In the genomic region with DNA sequence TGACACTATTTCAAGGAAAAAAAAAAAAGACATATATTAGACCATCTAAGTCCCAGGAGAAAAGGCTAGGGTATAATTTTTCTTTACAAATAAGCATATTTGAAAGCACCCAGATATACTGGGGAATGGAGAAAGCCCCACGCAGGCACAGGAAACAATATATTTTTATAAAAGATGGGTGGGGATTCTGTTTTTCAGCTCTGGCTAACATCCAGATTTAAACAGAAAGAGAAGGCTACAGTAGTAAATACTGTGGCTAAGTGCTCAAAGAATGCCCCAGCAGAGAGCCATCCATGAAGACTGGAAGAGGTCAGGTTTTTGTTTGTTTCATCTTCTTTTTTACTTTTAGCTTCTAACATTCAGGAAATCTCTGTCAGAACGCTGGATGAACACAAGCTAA, we compare ENCODE assay signal across 16 cellular contexts. TPM values are rescaled to one million over a fixed set of nuclear protein-coding genes. Genes with fewer than 3 reads are reported as not detected.
DNase-seq lines count a peak whose midpoint lies in the region; ATAC-seq and TF ChIP-seq lines count a peak whose summit lies in the region.
"Had no signal": no experiment of that assay in that cellular context is flagged by ENCODE, and none has a peak within 500 bp of the region (broad histone marks: within the 10 kb centered on the region; RNA-seq: fewer than 3 reads in every experiment).

No MANE protein-coding gene starts in this region.

- peak overlapping the region; percentile 80 for H3K27ac Mint-ChIP-seq in activated naive CD4-positive, alpha-beta T cell treated with anti-CD3 and anti-CD28 coated beads, Interleukin-2, amount 50 U/mL, for 24 hours
- H3K27ac Mint-ChIP-seq in activated naive CD4-positive, alpha-beta T cell treated with anti-CD3 and anti-CD28 coated beads, Interleukin-2, amount 10 ng/mL, durations not matched to agents 7 days and 5 days, result no peak overlapping the region
- H3K27ac Mint-ChIP-seq in CD8-positive, alpha-beta T cell, result peak overlapping the region; percentile 88
- H3K27ac Mint-ChIP-seq in central memory CD8-positive, alpha-beta T cell (ENCODE audit: low read depth), result no peak overlapping the region
- H3K27ac Mint-ChIP-seq in naive thymus-derived CD8-positive, alpha-beta T cell, result peak overlapping the region in 9 of 10 donors; percentile 16 to 93 (median 61)
- H3K27ac Mint-ChIP-seq in activated CD4-positive, alpha-beta T cell treated with anti-CD3 and anti-CD28 coated beads for 36 hours, result no peak overlapping the region
- H3K27ac Mint-ChIP-seq: HFFc6 had no signal

- no peaks in the 10 kb centered on the region for H3K27me3 Mint-ChIP-seq in activated naive CD4-positive, alpha-beta T cell treated with anti-CD3 and anti-CD28 coated beads, Interleukin-2, amount 50 U/mL, for 24 hours
- H3K27me3 Mint-ChIP-seq in activated naive CD4-positive, alpha-beta T cell treated with anti-CD3 and anti-CD28 coated beads, Interleukin-2, amount 10 ng/mL, durations not matched to agents 7 days and 5 days, result no peaks in the 10 kb centered on the region
- H3K27me3 Mint-ChIP-seq in CD8-positive, alpha-beta T cell (ENCODE audit: low read depth), result no peaks in the 10 kb centered on the region
- no peaks in the 10 kb centered on the region for H3K27me3 Mint-ChIP-seq in central memory CD8-positive, alpha-beta T cell
- H3K27me3 Mint-ChIP-seq in naive thymus-derived CD8-positive, alpha-beta T cell, result no peaks in the 10 kb centered on the region
- H3K27me3 Mint-ChIP-seq in activated CD4-positive, alpha-beta T cell treated with anti-CD3 and anti-CD28 coated beads for 36 hours, result no peaks in the 10 kb centered on the region

- no peak for ATAC-seq in CD8-positive, alpha-beta T cell
- ATAC-seq in central memory CD8-positive, alpha-beta T cell (replicated peaks; ENCODE audit: extremely low read depth, poor library complexity, severe bottlenecking), result no peak
- ATAC-seq in naive thymus-derived CD8-positive, alpha-beta T cell, result peak; percentile 50 to 80
- ATAC-seq in HG03108 (IDR thresholded peaks at IDR 0.05; ENCODE audit: unreplicated experiment), result no peak
- ATAC-seq in activated CD4-positive, alpha-beta T cell treated with anti-CD3 and anti-CD28 coated beads for 36 hours, result no peak

- H3K4me1 ChIP-seq in CD8-positive, alpha-beta T cell (ENCODE audit: insufficient read depth, low read length), result peaks cover 16% of the 10 kb centered on the region
- H3K4me1 ChIP-seq: BLaER1 treated with 17β-estradiol and CSF1 and Interleukin-3, amounts not matched to agents 10 nM and 100 nM had no signal

- peaks cover 63% of the 10 kb centered on the region for H3K4me1 Mint-ChIP-seq in activated naive CD4-positive, alpha-beta T cell treated with anti-CD3 and anti-CD28 coated beads, Interleukin-2, amount 50 U/mL, for 24 hours
- peaks cover 3% of the 10 kb centered on the region for H3K4me1 Mint-ChIP-seq in activated naive CD4-positive, alpha-beta T cell treated with anti-CD3 and anti-CD28 coated beads, Interleukin-2, amount 10 ng/mL, durations not matched to agents 7 days and 5 days
- peaks cover 51% of the 10 kb centered on the region for H3K4me1 Mint-ChIP-seq in CD8-positive, alpha-beta T cell (ENCODE audit: low read depth)
- H3K4me1 Mint-ChIP-seq in central memory CD8-positive, alpha-beta T cell, result peaks cover 31% of the 10 kb centered on the region
- peaks cover 10 to 59% (median 46%) of the 10 kb centered on the region in 4 donors for H3K4me1 Mint-ChIP-seq in naive thymus-derived CD8-positive, alpha-beta T cell
- H3K4me1 Mint-ChIP-seq in activated CD4-positive, alpha-beta T cell treated with anti-CD3 and anti-CD28 coated beads for 36 hours, result peaks cover 35% of the 10 kb centered on the region

- no peak overlapping the region for H3K27ac ChIP-seq in CD8-positive, alpha-beta T cell (ENCODE audit: low read depth, low read length)
- H3K27ac ChIP-seq: BLaER1 treated with 17β-estradiol and CSF1 and Interleukin-3, amounts not matched to agents 10 nM and 100 nM; HL-60 had no signal

- POLR2A ChIA-PET in CD8-positive, alpha-beta T cell (lab: Charles Lee), result interaction anchor here (0.8 to 1.5 kb wide), 6 partner anchors 10 to 53 kb away, joined by 3 to 6 read pairs (median 4); partner anchors contain the start of gene ZNF44
- POLR2A ChIA-PET in naive thymus-derived CD8-positive, alpha-beta T cell (lab: Charles Lee), result interaction anchor here (0.7 to 2.4 kb wide), 7 partner anchors 8 to 116 kb away, joined by 3 to 19 read pairs (median 6); partner anchors contain the start of genes ZNF136, ZNF44 and ZNF563
- POLR2A ChIA-PET in activated CD4-positive, alpha-beta T cell treated with anti-CD3 and anti-CD28 coated beads for 36 hours (lab: Charles Lee), result no interaction called here

- peaks cover 10% of the 10 kb centered on the region for H3K9me3 ChIP-seq in CD8-positive, alpha-beta T cell (ENCODE audit: low read length)

- DNase-seq in activated naive CD4-positive, alpha-beta T cell treated with anti-CD3 and anti-CD28 coated beads, Interleukin-2, amount 10 ng/mL, durations not matched to agents 7 days and 5 days, result no peak
- DNase-seq in CD8-positive, alpha-beta T cell, result no peak
- no peak for DNase-seq in central memory CD8-positive, alpha-beta T cell (ENCODE audit: low spot score in 2 of 2)
- peak in 1 of 10 donors; percentile 27 for DNase-seq in naive thymus-derived CD8-positive, alpha-beta T cell
- DNase-seq in COLO668 (lab: John Stamatoyannopoulos, UW; ENCODE audit: unreplicated experiment), result no peak
- no peak for DNase-seq in activated CD4-positive, alpha-beta T cell treated with anti-CD3 and anti-CD28 coated beads for 36 hours
- DNase-seq: 8988T; ACHN; CD8-positive, alpha-beta memory T cell; DMS 273 treated with DMSO at 0.1 percent for 48 hours; HCEC 1CT; HFFc6 had no signal

- H3K9me3 Mint-ChIP-seq in activated naive CD4-positive, alpha-beta T cell treated with anti-CD3 and anti-CD28 coated beads, Interleukin-2, amount 50 U/mL, for 24 hours, result peaks cover 15% of the 10 kb centered on the region
- H3K9me3 Mint-ChIP-seq in activated naive CD4-positive, alpha-beta T cell treated with anti-CD3 and anti-CD28 coated beads, Interleukin-2, amount 10 ng/mL, durations not matched to agents 7 days and 5 days, result peaks cover 66% of the 10 kb centered on the region
- peaks cover 25% of the 10 kb centered on the region for H3K9me3 Mint-ChIP-seq in CD8-positive, alpha-beta T cell
- peaks cover 11% of the 10 kb centered on the region for H3K9me3 Mint-ChIP-seq in central memory CD8-positive, alpha-beta T cell
- H3K9me3 Mint-ChIP-seq in naive thymus-derived CD8-positive, alpha-beta T cell, result peaks cover 12 to 74% (median 34%) of the 10 kb centered on the region in 9 donors
- peaks cover 33% of the 10 kb centered on the region for H3K9me3 Mint-ChIP-seq in activated CD4-positive, alpha-beta T cell treated with anti-CD3 and anti-CD28 coated beads for 36 hours (ENCODE audit: low read depth)

- intact Hi-C loops in CD8-positive, alpha-beta T cell (cut with DNase I, micrococcal nuclease), result no loop called here
- intact Hi-C loops in activated CD4-positive, alpha-beta T cell treated with anti-CD3 and anti-CD28 coated beads for 36 hours (cut with DNase I, micrococcal nuclease), result no loop called here

- H3K36me3 Mint-ChIP-seq in activated naive CD4-positive, alpha-beta T cell treated with anti-CD3 and anti-CD28 coated beads, Interleukin-2, amount 50 U/mL, for 24 hours, result peaks cover 40% of the 10 kb centered on the region
- peaks cover 85% of the 10 kb centered on the region for H3K36me3 Mint-ChIP-seq in activated naive CD4-positive, alpha-beta T cell treated with anti-CD3 and anti-CD28 coated beads, Interleukin-2, amount 10 ng/mL, durations not matched to agents 7 days and 5 days
- H3K36me3 Mint-ChIP-seq in CD8-positive, alpha-beta T cell, result peaks cover 55% of the 10 kb centered on the region
- peaks cover 17% of the 10 kb centered on the region for H3K36me3 Mint-ChIP-seq in central memory CD8-positive, alpha-beta T cell (ENCODE audit: insufficient read depth)
- H3K36me3 Mint-ChIP-seq in naive thymus-derived CD8-positive, alpha-beta T cell, result peaks cover 26 to 84% (median 63%) of the 10 kb centered on the region in 3 donors
- peaks cover 70% of the 10 kb centered on the region for H3K36me3 Mint-ChIP-seq in activated CD4-positive, alpha-beta T cell treated with anti-CD3 and anti-CD28 coated beads for 36 hours (ENCODE audit: low read depth)

- no peak overlapping the region for H3K4me3 ChIP-seq in CD8-positive, alpha-beta T cell (ENCODE audit: low read depth, low read length)

- no peak for TF ChIP-seq CTCF in CD8-positive, alpha-beta T cell (IDR thresholded peaks at IDR 0.05)

- no peaks in the 10 kb centered on the region for H3K27me3 ChIP-seq in CD8-positive, alpha-beta T cell (ENCODE audit: insufficient read depth, low read length)
- H3K27me3 ChIP-seq: BLaER1 treated with 17β-estradiol and CSF1 and Interleukin-3, amounts not matched to agents 10 nM and 100 nM had no signal

- CTCF ChIA-PET in activated naive CD4-positive, alpha-beta T cell treated with anti-CD3 and anti-CD28 coated beads, Interleukin-2, amount 10 ng/mL, durations not matched to agents 7 days and 5 days (lab: Charles Lee), result no interaction called here
- CTCF ChIA-PET in CD8-positive, alpha-beta T cell (lab: Charles Lee), result no interaction called here
- CTCF ChIA-PET in activated CD4-positive, alpha-beta T cell treated with anti-CD3 and anti-CD28 coated beads for 36 hours (lab: Charles Lee), result no interaction called here

- peak overlapping the region; percentile 74 for H3K4me3 Mint-ChIP-seq in activated naive CD4-positive, alpha-beta T cell treated with anti-CD3 and anti-CD28 coated beads, Interleukin-2, amount 50 U/mL, for 24 hours
- H3K4me3 Mint-ChIP-seq in activated naive CD4-positive, alpha-beta T cell treated with anti-CD3 and anti-CD28 coated beads, Interleukin-2, amount 10 ng/mL, durations not matched to agents 7 days and 5 days, result no peak overlapping the region
- H3K4me3 Mint-ChIP-seq in CD8-positive, alpha-beta T cell, result no peak overlapping the region
- H3K4me3 Mint-ChIP-seq in central memory CD8-positive, alpha-beta T cell, result peak overlapping the region; percentile 14
- H3K4me3 Mint-ChIP-seq in naive thymus-derived CD8-positive, alpha-beta T cell, result peak overlapping the region in 9 of 10 donors; percentile 12 to 73 (median 55)
- no peak overlapping the region for H3K4me3 Mint-ChIP-seq in activated CD4-positive, alpha-beta T cell treated with anti-CD3 and anti-CD28 coated beads for 36 hours
- H3K4me3 Mint-ChIP-seq: HFFc6 had no signal

- H3K36me3 ChIP-seq in CD8-positive, alpha-beta T cell (ENCODE audit: insufficient read depth, low read length), result peaks cover 8% of the 10 kb centered on the region

RNA-seq across cellular contexts. Expression of gene ZNF44, which starts 16.0 kb away (rescaled TPM):
- 10 to 100 TPM; 21.9 to 22.0 TPM for total RNA-seq in CD8-positive, alpha-beta T cell
- total RNA-seq in naive thymus-derived CD8-positive, alpha-beta T cell, result 10 to 100 TPM; 71.2 to 73.8 TPM
- polyA plus RNA-seq in naive thymus-derived CD8-positive, alpha-beta T cell, result 10 to 100 TPM; 15.4 to 23.4 (median 20.9) TPM
- total RNA-seq in activated CD4-positive, alpha-beta T cell treated with anti-CD3 and anti-CD28 coated beads for 36 hours, result 1 to 10 TPM; 7.3 to 8.1 TPM

RNA-seq across cellular contexts. Expression of gene ZNF563, which starts 54.7 kb away (rescaled TPM):
- 1 to 10 TPM; 2.2 to 2.5 TPM for total RNA-seq in CD8-positive, alpha-beta T cell
- 10 to 100 TPM; 18.0 to 18.6 TPM for total RNA-seq in naive thymus-derived CD8-positive, alpha-beta T cell
- polyA plus RNA-seq in naive thymus-derived CD8-positive, alpha-beta T cell, result 1 to 10 TPM; 3.4 to 6.2 (median 4.3) TPM
- total RNA-seq in activated CD4-positive, alpha-beta T cell treated with anti-CD3 and anti-CD28 coated beads for 36 hours, result 1 to 10 TPM; 6.6 to 6.7 TPM

Comparison
In these comparisons a context has a peak if more than half of its experiments do, and no peak if none do; other contexts are left out.
1. H3K27ac Mint-ChIP-seq: peak in activated naive CD4-positive, alpha-beta T cell treated with anti-CD3 and anti-CD28 coated beads, Interleukin-2, amount 50 U/mL, for 24 hours (single experiment), CD8-positive, alpha-beta T cell (single experiment) and naive thymus-derived CD8-positive, alpha-beta T cell (9 of 10); none in activated naive CD4-positive, alpha-beta T cell treated with anti-CD3 and anti-CD28 coated beads, Interleukin-2, amount 10 ng/mL, durations not matched to agents 7 days and 5 days (single experiment), central memory CD8-positive, alpha-beta T cell (single experiment) and activated CD4-positive, alpha-beta T cell treated with anti-CD3 and anti-CD28 coated beads for 36 hours (single experiment).
2. H3K4me3 Mint-ChIP-seq: peak in activated naive CD4-positive, alpha-beta T cell treated with anti-CD3 and anti-CD28 coated beads, Interleukin-2, amount 50 U/mL, for 24 hours (single experiment), central memory CD8-positive, alpha-beta T cell (single experiment) and naive thymus-derived CD8-positive, alpha-beta T cell (9 of 10); none in activated naive CD4-positive, alpha-beta T cell treated with anti-CD3 and anti-CD28 coated beads, Interleukin-2, amount 10 ng/mL, durations not matched to agents 7 days and 5 days (single experiment), CD8-positive, alpha-beta T cell (single experiment) and activated CD4-positive, alpha-beta T cell treated with anti-CD3 and anti-CD28 coated beads for 36 hours (single experiment).
3. ATAC-seq: peak in naive thymus-derived CD8-positive, alpha-beta T cell (2 of 2); none in CD8-positive, alpha-beta T cell (single experiment), central memory CD8-positive, alpha-beta T cell (single experiment), HG03108 (single experiment) and activated CD4-positive, alpha-beta T cell treated with anti-CD3 and anti-CD28 coated beads for 36 hours (single experiment).